Comparison of ENCODE assay signal across 9 cellular contexts in genomic region chr7:40986351-40986873, GRCh38.
DNase-seq lines count a peak whose midpoint lies in the region; ATAC-seq and TF ChIP-seq lines count a peak whose summit lies in the region.
"Had no signal": no experiment of that assay in that cellular context is flagged by ENCODE, and none has a peak within 500 bp of the region (broad histone marks: within the 10 kb centered on the region; RNA-seq: fewer than 3 reads in every experiment).

No MANE protein-coding gene starts in this region.

- no peak overlapping the region for H3K4me3 Mint-ChIP-seq in glutamatergic neuron (ENCODE audit: unreplicated experiment)
- H3K4me3 Mint-ChIP-seq: activated naive CD8-positive, alpha-beta T cell treated with anti-CD3 and anti-CD28 coated beads for 36 hours had no signal

- ATAC-seq in PC-3 (peak; percentile 97), GM21529 (IDR thresholded peaks at IDR 0.05; ENCODE audit: unreplicated experiment) (no peak)

- H3K9ac ChIP-seq in PC-3 (ENCODE audit: low read length) = peak overlapping the region; percentile 60
- H3K9ac ChIP-seq in fibroblast of lung (ENCODE audit: insufficient read depth, low read length) = no peak overlapping the region

- H3K4me1 Mint-ChIP-seq in glutamatergic neuron (ENCODE audit: low read depth, unreplicated experiment) = no peaks in the 10 kb centered on the region
- H3K4me1 Mint-ChIP-seq: activated naive CD8-positive, alpha-beta T cell treated with anti-CD3 and anti-CD28 coated beads for 36 hours had no signal

- H3K9me2 ChIP-seq in PC-3 (replicated peaks; ENCODE audit: low read length) = no peaks in the 10 kb centered on the region

- no peaks in the 10 kb centered on the region for H3K36me3 Mint-ChIP-seq in glutamatergic neuron (ENCODE audit: unreplicated experiment)
- H3K36me3 Mint-ChIP-seq: activated naive CD8-positive, alpha-beta T cell treated with anti-CD3 and anti-CD28 coated beads for 36 hours had no signal

- no peaks in the 10 kb centered on the region for H3K27me3 ChIP-seq in PC-3 (ENCODE audit: low read length)
- H3K27me3 ChIP-seq in fibroblast of lung (ENCODE audit: control insufficient read depth, insufficient read depth, low read length) = no peaks in the 10 kb centered on the region

- CTCF ChIA-PET in PC-3 (lab: Charles Lee) = interaction anchor here (0.6 kb wide), 1 partner anchor 236 kb away, joined by 3 read pairs; no protein-coding TSS in a partner anchor

- H3K4me3 ChIP-seq in PC-3 (ENCODE audit: low read length) (peak overlapping the region; percentile 22; the same call in 1 of the 2 replicates), fibroblast of lung (replicated peaks in 1 of 4; ENCODE audit: control extremely low read depth in 1 of 4, insufficient read depth in 1 of 4, low read depth in 3 of 4, low read length in 4 of 4) (peak overlapping the region in 1 of 4 experiments; percentile 5)

- no peaks in the 10 kb centered on the region for H3F3A ChIP-seq in PC-3 (ENCODE audit: low read length, unreplicated experiment)

- H3K27me3 Mint-ChIP-seq in glutamatergic neuron (ENCODE audit: unreplicated experiment) = no peaks in the 10 kb centered on the region
- H3K27me3 Mint-ChIP-seq: activated naive CD8-positive, alpha-beta T cell treated with anti-CD3 and anti-CD28 coated beads for 36 hours had no signal

- no peak for TF ChIP-seq CTCF in PC-3 (conservative IDR thresholded peaks at IDR 0.05; ENCODE audit: low read depth, low read length)
- no peak for TF ChIP-seq CTCF in fibroblast of lung (conservative IDR thresholded peaks at IDR 0.05 in 1 of 2, IDR thresholded peaks at IDR 0.05 in 1 of 2; ENCODE audit: low read depth in 1 of 2, low read length in 2 of 2)
- TF ChIP-seq CTCF in glutamatergic neuron (IDR thresholded peaks at IDR 0.05; ENCODE audit: partially characterized antibody, unreplicated experiment) = no peak

- no peak overlapping the region for H3K27ac Mint-ChIP-seq in glutamatergic neuron (ENCODE audit: unreplicated experiment)
- H3K27ac Mint-ChIP-seq: activated naive CD8-positive, alpha-beta T cell treated with anti-CD3 and anti-CD28 coated beads for 36 hours had no signal

- H3K9me3 Mint-ChIP-seq in glutamatergic neuron (ENCODE audit: unreplicated experiment) = no peaks in the 10 kb centered on the region
- H3K9me3 Mint-ChIP-seq: activated naive CD8-positive, alpha-beta T cell treated with anti-CD3 and anti-CD28 coated beads for 36 hours had no signal

- H3K79me2 ChIP-seq in PC-3 (ENCODE audit: low read length) = no peaks in the 10 kb centered on the region
- no peaks in the 10 kb centered on the region for H3K79me2 ChIP-seq in fibroblast of lung (ENCODE audit: control insufficient read depth, insufficient read depth, low read length)

- intact Hi-C loops in PC-3 (cut with micrococcal nuclease) = loop anchor here (5.0 kb wide), 1 partner anchor 164 kb away; no protein-coding TSS in a partner anchor

- H3K27ac ChIP-seq in PC-3 (ENCODE audit: low read length) (peak overlapping the region; percentile 90), fibroblast of lung (ENCODE audit: insufficient read depth, low read length) (peak overlapping the region; percentile 26)

- POLR2A ChIA-PET in PC-3 (lab: Charles Lee; ENCODE audit: unreplicated experiment) = no interaction called here

- H3K4me2 ChIP-seq in PC-3 (ENCODE audit: low read length) (peak overlapping the region; percentile 45), fibroblast of lung (ENCODE audit: extremely low read depth, insufficient read depth, low read length) (no peak overlapping the region)

- H3K9me3 ChIP-seq in PC-3 (ENCODE audit: low read length) (no peaks in the 10 kb centered on the region), fibroblast of lung (ENCODE audit: control insufficient read depth, insufficient read depth, low read depth, low read length) (no peaks in the 10 kb centered on the region)

- H4K20me1 ChIP-seq in PC-3 (ENCODE audit: low read length) = no peaks in the 10 kb centered on the region
- H4K20me1 ChIP-seq in fibroblast of lung (ENCODE audit: control insufficient read depth, extremely low read depth, insufficient read depth, low read length) = no peaks in the 10 kb centered on the region

- H2AFZ ChIP-seq in PC-3 (ENCODE audit: low read length) = peak overlapping the region; percentile 36
- no peak overlapping the region for H2AFZ ChIP-seq in fibroblast of lung (ENCODE audit: low read length)

- H3K36me3 ChIP-seq in PC-3 (ENCODE audit: low read depth, low read length) (no peaks in the 10 kb centered on the region), fibroblast of lung (ENCODE audit: control insufficient read depth, insufficient read depth, low read length) (no peaks in the 10 kb centered on the region)

- peaks cover 16% of the 10 kb centered on the region for H3K4me1 ChIP-seq in PC-3 (ENCODE audit: insufficient read depth, low read length)
- H3K4me1 ChIP-seq in fibroblast of lung (ENCODE audit: control insufficient read depth, extremely low read depth, insufficient read depth, low read length) = peaks cover 5% of the 10 kb centered on the region

- DNase-seq in ELR (ENCODE audit: low read depth) (peak; percentile 64), PC-3 (peak; percentile 76), fibroblast of lung (ENCODE audit: low read depth in 2 of 2) (peak; percentile 95 to 98), renal cortical epithelial cell (ENCODE audit: low read depth) (peak; percentile 88), glutamatergic neuron (no peak), NCI-H1105 (lab: John Stamatoyannopoulos, UW) (no peak)
- DNase-seq in activated effector memory CD4-positive, alpha-beta T cell treated with Interleukin-2 at 50 U/mL for 16 hours = no peak
- DNase-seq: activated naive CD8-positive, alpha-beta T cell treated with anti-CD3 and anti-CD28 coated beads for 36 hours had no signal

- no TSS peak for BruUV-seq in PC-3 (replicated peaks; lab: Mats Ljungman, UMichigan)

Comparison
In these comparisons a context has a peak if more than half of its experiments do, and no peak if none do; other contexts are left out.
1. DNase-seq: peak in ELR (single experiment), PC-3 (single experiment), fibroblast of lung (2 of 2) and renal cortical epithelial cell (single experiment); none in glutamatergic neuron (single experiment), activated effector memory CD4-positive, alpha-beta T cell treated with Interleukin-2 at 50 U/mL for 16 hours (single experiment) and NCI-H1105 (single experiment).